24 cellular contexts compared by ENCODE assay signal in the genomic region with DNA sequence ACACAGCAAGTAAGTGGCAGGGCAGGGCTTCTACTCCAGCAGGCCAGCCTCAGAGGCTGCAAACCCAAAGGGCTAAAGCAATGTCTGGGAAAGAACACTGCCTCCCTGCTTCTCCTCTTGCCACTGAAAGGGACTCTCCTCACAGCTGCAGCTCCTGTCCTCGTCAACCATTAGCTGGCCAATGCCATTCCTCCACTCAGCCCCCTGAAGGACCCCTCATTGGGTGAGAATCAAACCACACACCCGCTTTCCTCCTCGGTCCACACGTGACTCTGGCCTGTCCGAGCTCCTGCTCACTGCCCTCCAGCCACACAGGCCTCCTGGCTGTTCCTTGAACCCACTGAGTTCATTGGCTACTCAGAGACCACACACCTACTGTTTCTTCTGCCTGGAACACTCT.
"Had no signal": no experiment of that assay in that cellular context is flagged by ENCODE, and none has a peak within 500 bp of the region (broad histone marks: within the 10 kb centered on the region; RNA-seq: fewer than 3 reads in every experiment).

No MANE protein-coding gene starts in this region.

- H3K27me3 ChIP-seq: adrenal gland had no signal

- H3K9me3 ChIP-seq: adrenal gland had no signal

- H3K27ac Mint-ChIP-seq: activated CD4-positive, alpha-beta memory T cell treated with anti-CD3 and anti-CD28 coated beads for 36 hours; activated CD4-positive, alpha-beta T cell treated with anti-CD3 and anti-CD28 coated beads for 36 hours; activated CD4-positive, alpha-beta T cell treated with anti-CD3 and anti-CD28 coated beads, Interleukin-2, amount 10 ng/mL, durations not matched to agents 24 days and 14 days; activated CD8-positive, alpha-beta memory T cell treated with anti-CD3 and anti-CD28 coated beads, Interleukin-2, amount 10 ng/mL, durations not matched to agents 7 days and 5 days; activated CD8-positive, alpha-beta T cell treated with anti-CD3 and anti-CD28 coated beads, Interleukin-2, amount 10 ng/mL, durations not matched to agents 7 days and 5 days; activated naive CD4-positive, alpha-beta T cell treated with anti-CD3 and anti-CD28 coated beads for 36 hours; activated naive CD4-positive, alpha-beta T cell treated with anti-CD3 and anti-CD28 coated beads, Interleukin-2, amount 50 U/mL, for 24 hours; activated naive CD8-positive, alpha-beta T cell treated with anti-CD3 and anti-CD28 coated beads for 36 hours; activated naive CD8-positive, alpha-beta T cell treated with anti-CD3 and anti-CD28 coated beads, Interleukin-2, amount 50 U/mL, for 24 hours; activated T-helper 1 cell treated with anti-CD3 and anti-CD28 coated beads, Interleukin-12 subunit alpha, Interleukin-12 subunit beta, Interleukin-2, Interleukin-4 antibody, amounts not matched to agents 30 ng/mL and 10 ng/mL and 1 ng/mL, durations not matched to agents 14 hours and 24 hours and 36 hours; activated T-helper 2 cell treated with anti-CD3 and anti-CD28 coated beads, Interferon-gamma antibody, Interleukin-2, Interleukin-4, amounts not matched to agents 10 μg/mL and 5 μg/mL and 100 μg/mL, durations not matched to agents 14 hours and 24 hours and 36 hours had no signal

- H3K36me3 Mint-ChIP-seq: activated CD4-positive, alpha-beta memory T cell treated with anti-CD3 and anti-CD28 coated beads for 36 hours; activated CD8-positive, alpha-beta memory T cell treated with anti-CD3 and anti-CD28 coated beads, Interleukin-2, amount 10 ng/mL, durations not matched to agents 7 days and 5 days; activated naive CD4-positive, alpha-beta T cell treated with anti-CD3 and anti-CD28 coated beads, Interleukin-2, amount 50 U/mL, for 24 hours; activated naive CD8-positive, alpha-beta T cell treated with anti-CD3 and anti-CD28 coated beads for 36 hours had no signal

- H3K4me3 ChIP-seq: adrenal gland had no signal

- H3K27me3 Mint-ChIP-seq: activated CD4-positive, alpha-beta T cell treated with anti-CD3 and anti-CD28 coated beads for 36 hours had no signal

- H3K27ac ChIP-seq: adrenal gland, brain microvascular endothelial cell, epithelial cell of prostate had no signal

- H3K36me3 ChIP-seq: adrenal gland, brain microvascular endothelial cell had no signal

- H3K4me3 Mint-ChIP-seq: activated CD4-positive, alpha-beta memory T cell treated with anti-CD3 and anti-CD28 coated beads for 36 hours; activated CD4-positive, alpha-beta T cell treated with anti-CD3 and anti-CD28 coated beads for 36 hours; activated CD4-positive, alpha-beta T cell treated with anti-CD3 and anti-CD28 coated beads, Interleukin-2, amount 10 ng/mL, durations not matched to agents 24 days and 14 days; activated CD8-positive, alpha-beta memory T cell treated with anti-CD3 and anti-CD28 coated beads, Interleukin-2, amount 10 ng/mL, durations not matched to agents 7 days and 5 days; activated CD8-positive, alpha-beta T cell treated with anti-CD3 and anti-CD28 coated beads, Interleukin-2, amount 10 ng/mL, durations not matched to agents 7 days and 5 days; activated naive CD4-positive, alpha-beta T cell treated with anti-CD3 and anti-CD28 coated beads for 36 hours; activated naive CD4-positive, alpha-beta T cell treated with anti-CD3 and anti-CD28 coated beads, Interleukin-2, amount 50 U/mL, for 24 hours; activated naive CD8-positive, alpha-beta T cell treated with anti-CD3 and anti-CD28 coated beads for 36 hours; activated naive CD8-positive, alpha-beta T cell treated with anti-CD3 and anti-CD28 coated beads, Interleukin-2, amount 50 U/mL, for 24 hours; activated T-helper 1 cell treated with anti-CD3 and anti-CD28 coated beads, Interleukin-12 subunit alpha, Interleukin-12 subunit beta, Interleukin-2, Interleukin-4 antibody, amounts not matched to agents 30 ng/mL and 10 ng/mL and 1 ng/mL, durations not matched to agents 14 hours and 24 hours and 36 hours had no signal

- H3K9me3 Mint-ChIP-seq: activated CD4-positive, alpha-beta memory T cell treated with anti-CD3 and anti-CD28 coated beads for 36 hours; activated CD4-positive, alpha-beta T cell treated with anti-CD3 and anti-CD28 coated beads, Interleukin-2, amount 10 ng/mL, durations not matched to agents 24 days and 14 days; activated naive CD4-positive, alpha-beta T cell treated with anti-CD3 and anti-CD28 coated beads for 36 hours; activated naive CD4-positive, alpha-beta T cell treated with anti-CD3 and anti-CD28 coated beads, Interleukin-2, amount 50 U/mL, for 24 hours; activated naive CD8-positive, alpha-beta T cell treated with anti-CD3 and anti-CD28 coated beads for 36 hours; activated naive CD8-positive, alpha-beta T cell treated with anti-CD3 and anti-CD28 coated beads, Interleukin-2, amount 50 U/mL, for 24 hours; activated T-helper 1 cell treated with anti-CD3 and anti-CD28 coated beads, Interleukin-12 subunit alpha, Interleukin-12 subunit beta, Interleukin-2, Interleukin-4 antibody, amounts not matched to agents 30 ng/mL and 10 ng/mL and 1 ng/mL, durations not matched to agents 14 hours and 24 hours and 36 hours; activated T-helper 2 cell treated with anti-CD3 and anti-CD28 coated beads, Interferon-gamma antibody, Interleukin-2, Interleukin-4, amounts not matched to agents 10 μg/mL and 5 μg/mL and 100 μg/mL, durations not matched to agents 14 hours and 24 hours and 36 hours had no signal

- H3K4me1 ChIP-seq: adrenal gland had no signal

- H3K4me1 Mint-ChIP-seq: activated CD4-positive, alpha-beta T cell treated with anti-CD3 and anti-CD28 coated beads for 36 hours; activated CD4-positive, alpha-beta T cell treated with anti-CD3 and anti-CD28 coated beads, Interleukin-2, amount 10 ng/mL, durations not matched to agents 24 days and 14 days; activated CD8-positive, alpha-beta memory T cell treated with anti-CD3 and anti-CD28 coated beads, Interleukin-2, amount 10 ng/mL, durations not matched to agents 7 days and 5 days; activated naive CD4-positive, alpha-beta T cell treated with anti-CD3 and anti-CD28 coated beads, Interleukin-2, amount 50 U/mL, for 24 hours had no signal

- DNase-seq: activated CD4-positive, alpha-beta memory T cell treated with anti-CD3 and anti-CD28 coated beads for 36 hours; activated CD4-positive, alpha-beta T cell treated with anti-CD3 and anti-CD28 coated beads for 36 hours; activated CD4-positive, alpha-beta T cell treated with anti-CD3 and anti-CD28 coated beads, Interleukin-2, amount 10 ng/mL, durations not matched to agents 24 days and 14 days; activated CD4-positive, CD25-positive, alpha-beta regulatory T cell; activated CD4-positive, CD25-positive, alpha-beta regulatory T cell treated with anti-CD3 and anti-CD28 coated beads, Interleukin-2, amount 50 U/mL, for 72 hours; activated CD8-positive, alpha-beta memory T cell treated with anti-CD3 and anti-CD28 coated beads, Interleukin-2, amount 10 ng/mL, durations not matched to agents 7 days and 5 days; activated CD8-positive, alpha-beta memory T cell treated with anti-CD3 and anti-CD28 coated beads, Interleukin-2, amount 50 U/mL, for 4 hours; activated CD8-positive, alpha-beta T cell treated with anti-CD3 and anti-CD28 coated beads, Interleukin-2, amount 10 ng/mL, durations not matched to agents 7 days and 5 days; activated effector memory CD4-positive, alpha-beta T cell treated with anti-CD3 and anti-CD28 coated beads, Interleukin-2, amount 50 U/mL, for 16 hours; activated naive CD4-positive, alpha-beta T cell treated with anti-CD3 and anti-CD28 coated beads for 36 hours; activated naive CD8-positive, alpha-beta T cell treated with anti-CD3 and anti-CD28 coated beads for 36 hours; activated naive CD8-positive, alpha-beta T cell treated with anti-CD3 and anti-CD28 coated beads, Interleukin-2, amount 50 U/mL, for 24 hours; activated T-cell treated with anti-CD3 and anti-CD28 coated beads, Interleukin-2, amount 50 U/mL, for 1 hour; activated T-cell treated with anti-CD3 and anti-CD28 coated beads, Interleukin-2, amount 50 U/mL, for 48 hours; adrenal gland; brain microvascular endothelial cell; caudate nucleus; effector CD8-positive, alpha-beta T cell; foreskin fibroblast; T-helper 2 cell had no signal

- ATAC-seq: activated CD4-positive, alpha-beta T cell treated with anti-CD3 and anti-CD28 coated beads for 36 hours; activated CD8-positive, alpha-beta memory T cell treated with anti-CD3 and anti-CD28 coated beads, Interleukin-2, amount 10 ng/mL, durations not matched to agents 7 days and 5 days; activated CD8-positive, alpha-beta T cell treated with anti-CD3 and anti-CD28 coated beads, Interleukin-2, amount 10 ng/mL, durations not matched to agents 7 days and 5 days; activated naive CD8-positive, alpha-beta T cell treated with anti-CD3 and anti-CD28 coated beads, Interleukin-2, amount 50 U/mL, for 24 hours had no signal
